In the genomic region with DNA sequence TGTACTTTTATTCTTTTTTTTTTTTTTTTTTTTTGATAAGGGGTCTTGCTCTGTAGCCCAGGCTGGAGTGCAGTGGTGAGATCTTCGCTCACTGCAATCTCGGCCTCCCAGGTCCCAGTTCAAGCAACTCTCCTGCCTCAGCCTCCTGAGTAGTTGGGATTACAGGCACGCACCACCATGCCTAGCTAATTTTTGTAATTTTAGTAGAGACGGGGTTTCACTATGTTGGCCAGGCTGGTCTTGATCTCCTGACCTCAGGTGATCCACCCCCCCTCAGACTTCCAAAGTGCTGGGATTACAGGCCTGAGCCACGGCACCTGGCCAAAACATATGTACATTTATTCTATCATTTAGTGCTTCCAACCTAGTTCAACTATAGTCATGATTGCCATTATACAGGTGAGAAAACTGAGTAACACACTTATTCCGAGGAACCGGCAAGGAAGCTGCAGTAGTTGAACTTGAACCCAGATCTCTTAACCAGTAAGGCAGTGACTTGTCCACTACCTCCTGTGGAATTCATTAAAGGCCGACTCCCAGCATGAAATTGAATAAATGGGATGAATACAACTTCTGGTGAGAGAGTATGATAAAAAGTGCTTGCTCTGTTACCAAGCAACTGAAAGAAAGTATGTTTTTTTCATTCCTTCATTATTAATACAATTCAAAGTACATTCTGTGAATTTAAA, we compare ENCODE assay signal across 1 cellular context.
TF ChIP-seq lines count a peak whose summit lies in the region.

No MANE protein-coding gene starts in this region.

TF ChIP-seq in endothelial cell of umbilical vein, 7 proteins besides CTCF, POLR2A, EP300 and RAD21:
- TF ChIP-seq MAX (IDR thresholded peaks at IDR 0.05; ENCODE audit: insufficient read depth, insufficient read length), result no peak
- TF ChIP-seq MYC (IDR thresholded peaks at IDR 0.05; ENCODE audit: low read depth, low read length), result no peak
- TF ChIP-seq JUN (IDR thresholded peaks at IDR 0.05; ENCODE audit: borderline replicate concordance, insufficient read depth, insufficient read length, low read depth), result no peak
- TF ChIP-seq EZH2 (IDR thresholded peaks at IDR 0.05; ENCODE audit: borderline replicate concordance, low read depth, low read length, severe bottlenecking), result no peak
